16 cellular contexts compared by ENCODE assay signal in genomic region chr6:52590634-52590985, GRCh38. TPM values are rescaled to one million over a fixed set of nuclear protein-coding genes. Genes with fewer than 3 reads are reported as not detected.
A peak's percentile ranks its signal among the peaks of the same experiment; 100 is the strongest.
DNase-seq lines count a peak whose midpoint lies in the region; ATAC-seq and TF ChIP-seq lines count a peak whose summit lies in the region.
"Had no signal": no experiment of that assay in that cellular context is flagged by ENCODE, and none has a peak within 500 bp of the region (broad histone marks: within the 10 kb centered on the region; RNA-seq: fewer than 3 reads in every experiment).

No MANE protein-coding gene starts in this region.

- no peak for TF ChIP-seq CTCF in foreskin fibroblast (IDR thresholded peaks at IDR 0.05; ENCODE audit: low read depth, low read length)

- no peak overlapping the region for H3K4me3 Mint-ChIP-seq in naive thymus-derived CD8-positive, alpha-beta T cell
- H3K4me3 Mint-ChIP-seq: CD4-positive, alpha-beta T cell; immature natural killer cell; stimulated activated naive CD8-positive, alpha-beta T cell treated with anti-CD3 and anti-CD28 coated beads, Interleukin-15, Interleukin-2, amounts not matched to agents 100 ng/mL and 50 ng/mL, for 24 hours had no signal

- POLR2A ChIA-PET in naive thymus-derived CD8-positive, alpha-beta T cell (lab: Charles Lee): no interaction called here

- H3K4me3 ChIP-seq in foreskin fibroblast (ENCODE audit: low read depth in 1 of 2, low read length in 2 of 2): no peak overlapping the region
- H3K4me3 ChIP-seq: SK-N-MC had no signal

- no peak overlapping the region for H3K27ac Mint-ChIP-seq in naive thymus-derived CD8-positive, alpha-beta T cell
- H3K27ac Mint-ChIP-seq: CD4-positive, alpha-beta T cell; immature natural killer cell; stimulated activated naive CD8-positive, alpha-beta T cell treated with anti-CD3 and anti-CD28 coated beads, Interleukin-15, Interleukin-2, amounts not matched to agents 100 ng/mL and 50 ng/mL, for 24 hours had no signal

- ATAC-seq in naive thymus-derived CD8-positive, alpha-beta T cell: no peak

- no peaks in the 10 kb centered on the region for H3K36me3 Mint-ChIP-seq in naive thymus-derived CD8-positive, alpha-beta T cell

- DNase-seq in ELR (ENCODE audit: low read depth) (peak; percentile 75), T1000 (lab: John Stamatoyannopoulos, UW) (peak; percentile 18), foreskin fibroblast (peak; percentile 85 to 86), renal cortical epithelial cell (ENCODE audit: low read depth) (peak; percentile 55), HUDEP-2 (lab: John Stamatoyannopoulos, UW; ENCODE audit: unreplicated experiment in 76 of 76) (no peak), NCI-H69 (lab: John Stamatoyannopoulos, UW) (no peak), NCI-H1105 treated with DMSO at 0.1 percent for 48 hours (lab: John Stamatoyannopoulos, UW) (no peak)
- DNase-seq in naive thymus-derived CD8-positive, alpha-beta T cell: no peak
- DNase-seq: CD4-positive, alpha-beta T cell; effector CD4-positive, alpha-beta T cell; immature natural killer cell; Kasumi-1; mesendoderm; NCI-H524 had no signal

- no peaks in the 10 kb centered on the region for H3K9me3 Mint-ChIP-seq in naive thymus-derived CD8-positive, alpha-beta T cell
- H3K9me3 Mint-ChIP-seq: CD4-positive, alpha-beta T cell; immature natural killer cell; stimulated activated naive CD8-positive, alpha-beta T cell treated with anti-CD3 and anti-CD28 coated beads, Interleukin-15, Interleukin-2, amounts not matched to agents 100 ng/mL and 50 ng/mL, for 24 hours had no signal

- peaks cover 5 to 11% (median 8%) of the 10 kb centered on the region in 4 donors for H3K4me1 Mint-ChIP-seq in naive thymus-derived CD8-positive, alpha-beta T cell

- H3K27me3 Mint-ChIP-seq in naive thymus-derived CD8-positive, alpha-beta T cell: no peaks in the 10 kb centered on the region
- H3K27me3 Mint-ChIP-seq: CD4-positive, alpha-beta T cell; stimulated activated naive CD8-positive, alpha-beta T cell treated with anti-CD3 and anti-CD28 coated beads, Interleukin-15, Interleukin-2, amounts not matched to agents 100 ng/mL and 50 ng/mL, for 24 hours had no signal

RNA-seq across cellular contexts. Expression of gene TRAM2, which starts 13.8 kb away (rescaled TPM):
- 11.5 and 47.0 TPM in 2 replicates for total RNA-seq in renal cortical epithelial cell
- 1 to 10 TPM; 9.4 to 9.9 TPM for total RNA-seq in naive thymus-derived CD8-positive, alpha-beta T cell
- 1 to 10 TPM; 3.1 to 4.9 (median 3.3) TPM for polyA plus RNA-seq in naive thymus-derived CD8-positive, alpha-beta T cell

Comparison
In these comparisons a context has a peak if more than half of its experiments do, and no peak if none do; other contexts are left out.
1. DNase-seq: peak in ELR (single experiment), T1000 (single experiment), foreskin fibroblast (2 of 2) and renal cortical epithelial cell (single experiment); none in naive thymus-derived CD8-positive, alpha-beta T cell (0 of 10), HUDEP-2 (0 of 76), NCI-H69 (single experiment) and NCI-H1105 treated with DMSO at 0.1 percent for 48 hours (single experiment).